2 cellular contexts compared by ENCODE assay signal in the genomic region with DNA sequence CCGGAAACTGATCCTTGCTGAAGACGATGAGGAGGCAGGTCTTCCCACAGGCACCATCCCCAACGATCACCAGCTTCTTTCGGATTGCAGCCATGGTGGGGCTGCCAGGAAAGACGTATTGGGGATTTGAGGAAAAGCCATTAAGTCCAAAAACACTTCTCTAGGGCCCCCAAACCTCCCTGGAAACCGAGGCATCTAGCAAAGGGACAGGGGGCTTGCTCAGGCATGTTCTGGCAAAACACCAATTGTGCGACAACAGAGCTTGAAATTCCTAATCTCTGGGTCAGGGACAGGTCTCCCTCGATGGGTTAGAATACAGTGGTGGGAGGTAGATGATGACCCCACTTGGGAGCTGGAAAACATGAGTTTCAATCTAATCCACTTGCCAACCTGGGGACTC.
TF ChIP-seq lines count a peak whose summit lies in the region.

No MANE protein-coding gene starts in this region.

TF ChIP-seq in SK-N-SH, 30 proteins besides CTCF, POLR2A, EP300 and RAD21:
- TF ChIP-seq FOXJ3 (CRISPR knock-in tag; IDR thresholded peaks at IDR 0.05) (no peak), FOSL2 (IDR thresholded peaks at IDR 0.05; ENCODE audit: borderline replicate concordance, low read depth) (no peak), TEAD4 (IDR thresholded peaks at IDR 0.05; ENCODE audit: borderline replicate concordance, insufficient read depth) (no peak), MEF2A (IDR thresholded peaks at IDR 0.05; ENCODE audit: borderline replicate concordance, low read depth) (no peak), GABPA (IDR thresholded peaks at IDR 0.05; ENCODE audit: low read depth) (no peak), NRF1 (IDR thresholded peaks at IDR 0.05; ENCODE audit: low read depth, low read length) (no peak), POLR2AphosphoS5 (IDR thresholded peaks at IDR 0.05; ENCODE audit: low read depth, low read length) (no peak), ELF1 (IDR thresholded peaks at IDR 0.05) (no peak), JUND (IDR thresholded peaks at IDR 0.05) (no peak)
- TF ChIP-seq, protein P1, sequence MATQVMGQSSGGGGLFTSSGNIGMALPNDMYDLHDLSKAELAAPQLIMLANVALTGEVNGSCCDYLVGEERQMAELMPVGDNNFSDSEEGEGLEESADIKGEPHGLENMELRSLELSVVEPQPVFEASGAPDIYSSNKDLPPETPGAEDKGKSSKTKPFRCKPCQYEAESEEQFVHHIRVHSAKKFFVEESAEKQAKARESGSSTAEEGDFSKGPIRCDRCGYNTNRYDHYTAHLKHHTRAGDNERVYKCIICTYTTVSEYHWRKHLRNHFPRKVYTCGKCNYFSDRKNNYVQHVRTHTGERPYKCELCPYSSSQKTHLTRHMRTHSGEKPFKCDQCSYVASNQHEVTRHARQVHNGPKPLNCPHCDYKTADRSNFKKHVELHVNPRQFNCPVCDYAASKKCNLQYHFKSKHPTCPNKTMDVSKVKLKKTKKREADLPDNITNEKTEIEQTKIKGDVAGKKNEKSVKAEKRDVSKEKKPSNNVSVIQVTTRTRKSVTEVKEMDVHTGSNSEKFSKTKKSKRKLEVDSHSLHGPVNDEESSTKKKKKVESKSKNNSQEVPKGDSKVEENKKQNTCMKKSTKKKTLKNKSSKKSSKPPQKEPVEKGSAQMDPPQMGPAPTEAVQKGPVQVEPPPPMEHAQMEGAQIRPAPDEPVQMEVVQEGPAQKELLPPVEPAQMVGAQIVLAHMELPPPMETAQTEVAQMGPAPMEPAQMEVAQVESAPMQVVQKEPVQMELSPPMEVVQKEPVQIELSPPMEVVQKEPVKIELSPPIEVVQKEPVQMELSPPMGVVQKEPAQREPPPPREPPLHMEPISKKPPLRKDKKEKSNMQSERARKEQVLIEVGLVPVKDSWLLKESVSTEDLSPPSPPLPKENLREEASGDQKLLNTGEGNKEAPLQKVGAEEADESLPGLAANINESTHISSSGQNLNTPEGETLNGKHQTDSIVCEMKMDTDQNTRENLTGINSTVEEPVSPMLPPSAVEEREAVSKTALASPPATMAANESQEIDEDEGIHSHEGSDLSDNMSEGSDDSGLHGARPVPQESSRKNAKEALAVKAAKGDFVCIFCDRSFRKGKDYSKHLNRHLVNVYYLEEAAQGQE (IDR thresholded peaks at IDR 0.05; ENCODE audit: low read depth, low read length) = no peak
- TF ChIP-seq, protein P2, sequence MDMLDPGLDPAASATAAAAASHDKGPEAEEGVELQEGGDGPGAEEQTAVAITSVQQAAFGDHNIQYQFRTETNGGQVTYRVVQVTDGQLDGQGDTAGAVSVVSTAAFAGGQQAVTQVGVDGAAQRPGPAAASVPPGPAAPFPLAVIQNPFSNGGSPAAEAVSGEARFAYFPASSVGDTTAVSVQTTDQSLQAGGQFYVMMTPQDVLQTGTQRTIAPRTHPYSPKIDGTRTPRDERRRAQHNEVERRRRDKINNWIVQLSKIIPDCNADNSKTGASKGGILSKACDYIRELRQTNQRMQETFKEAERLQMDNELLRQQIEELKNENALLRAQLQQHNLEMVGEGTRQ (IDR thresholded peaks at IDR 0.05; ENCODE audit: borderline replicate concordance, low read depth, low read length) = no peak

TF ChIP-seq in SK-N-SH treated with all-trans-retinoic acid at 6 μM for 48 hours, 23 proteins besides CTCF, POLR2A, EP300 and RAD21:
- TF ChIP-seq TOX (CRISPR knock-in tag; IDR thresholded peaks at IDR 0.05; ENCODE audit: borderline replicate concordance) (no peak), GLIS3 (CRISPR knock-in tag; IDR thresholded peaks at IDR 0.05) (no peak), ZFP3 (CRISPR knock-in tag; IDR thresholded peaks at IDR 0.05) (no peak), TCF4 (CRISPR knock-in tag; IDR thresholded peaks at IDR 0.05; ENCODE audit: borderline replicate concordance) (no peak), ISL1 (CRISPR knock-in tag; IDR thresholded peaks at IDR 0.05) (no peak), ZFP30 (CRISPR knock-in tag; IDR thresholded peaks at IDR 0.05) (no peak), ZNF70 (CRISPR knock-in tag; IDR thresholded peaks at IDR 0.05) (no peak), ESRRG (CRISPR knock-in tag; IDR thresholded peaks at IDR 0.05) (no peak), ZNF565 (CRISPR knock-in tag; conservative IDR thresholded peaks at IDR 0.05; ENCODE audit: low read depth) (no peak), PPARA (CRISPR knock-in tag; IDR thresholded peaks at IDR 0.05; ENCODE audit: borderline replicate concordance) (no peak), ZC3H10 (CRISPR knock-in tag; IDR thresholded peaks at IDR 0.05) (no peak), BACH2 (CRISPR knock-in tag; IDR thresholded peaks at IDR 0.05; ENCODE audit: borderline replicate concordance) (no peak)
- TF ChIP-seq, protein P3, sequence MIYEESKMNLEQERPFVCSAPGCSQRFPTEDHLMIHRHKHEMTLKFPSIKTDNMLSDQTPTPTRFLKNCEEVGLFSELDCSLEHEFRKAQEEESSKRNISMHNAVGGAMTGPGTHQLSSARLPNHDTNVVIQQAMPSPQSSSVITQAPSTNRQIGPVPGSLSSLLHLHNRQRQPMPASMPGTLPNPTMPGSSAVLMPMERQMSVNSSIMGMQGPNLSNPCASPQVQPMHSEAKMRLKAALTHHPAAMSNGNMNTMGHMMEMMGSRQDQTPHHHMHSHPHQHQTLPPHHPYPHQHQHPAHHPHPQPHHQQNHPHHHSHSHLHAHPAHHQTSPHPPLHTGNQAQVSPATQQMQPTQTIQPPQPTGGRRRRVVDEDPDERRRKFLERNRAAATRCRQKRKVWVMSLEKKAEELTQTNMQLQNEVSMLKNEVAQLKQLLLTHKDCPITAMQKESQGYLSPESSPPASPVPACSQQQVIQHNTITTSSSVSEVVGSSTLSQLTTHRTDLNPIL (CRISPR knock-in tag; IDR thresholded peaks at IDR 0.05; ENCODE audit: low read depth) = no peak
- TF ChIP-seq, protein P4, sequence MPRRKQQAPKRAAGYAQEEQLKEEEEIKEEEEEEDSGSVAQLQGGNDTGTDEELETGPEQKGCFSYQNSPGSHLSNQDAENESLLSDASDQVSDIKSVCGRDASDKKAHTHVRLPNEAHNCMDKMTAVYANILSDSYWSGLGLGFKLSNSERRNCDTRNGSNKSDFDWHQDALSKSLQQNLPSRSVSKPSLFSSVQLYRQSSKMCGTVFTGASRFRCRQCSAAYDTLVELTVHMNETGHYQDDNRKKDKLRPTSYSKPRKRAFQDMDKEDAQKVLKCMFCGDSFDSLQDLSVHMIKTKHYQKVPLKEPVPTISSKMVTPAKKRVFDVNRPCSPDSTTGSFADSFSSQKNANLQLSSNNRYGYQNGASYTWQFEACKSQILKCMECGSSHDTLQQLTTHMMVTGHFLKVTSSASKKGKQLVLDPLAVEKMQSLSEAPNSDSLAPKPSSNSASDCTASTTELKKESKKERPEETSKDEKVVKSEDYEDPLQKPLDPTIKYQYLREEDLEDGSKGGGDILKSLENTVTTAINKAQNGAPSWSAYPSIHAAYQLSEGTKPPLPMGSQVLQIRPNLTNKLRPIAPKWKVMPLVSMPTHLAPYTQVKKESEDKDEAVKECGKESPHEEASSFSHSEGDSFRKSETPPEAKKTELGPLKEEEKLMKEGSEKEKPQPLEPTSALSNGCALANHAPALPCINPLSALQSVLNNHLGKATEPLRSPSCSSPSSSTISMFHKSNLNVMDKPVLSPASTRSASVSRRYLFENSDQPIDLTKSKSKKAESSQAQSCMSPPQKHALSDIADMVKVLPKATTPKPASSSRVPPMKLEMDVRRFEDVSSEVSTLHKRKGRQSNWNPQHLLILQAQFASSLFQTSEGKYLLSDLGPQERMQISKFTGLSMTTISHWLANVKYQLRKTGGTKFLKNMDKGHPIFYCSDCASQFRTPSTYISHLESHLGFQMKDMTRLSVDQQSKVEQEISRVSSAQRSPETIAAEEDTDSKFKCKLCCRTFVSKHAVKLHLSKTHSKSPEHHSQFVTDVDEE (CRISPR knock-in tag; IDR thresholded peaks at IDR 0.05) = no peak
- TF ChIP-seq, protein P5, sequence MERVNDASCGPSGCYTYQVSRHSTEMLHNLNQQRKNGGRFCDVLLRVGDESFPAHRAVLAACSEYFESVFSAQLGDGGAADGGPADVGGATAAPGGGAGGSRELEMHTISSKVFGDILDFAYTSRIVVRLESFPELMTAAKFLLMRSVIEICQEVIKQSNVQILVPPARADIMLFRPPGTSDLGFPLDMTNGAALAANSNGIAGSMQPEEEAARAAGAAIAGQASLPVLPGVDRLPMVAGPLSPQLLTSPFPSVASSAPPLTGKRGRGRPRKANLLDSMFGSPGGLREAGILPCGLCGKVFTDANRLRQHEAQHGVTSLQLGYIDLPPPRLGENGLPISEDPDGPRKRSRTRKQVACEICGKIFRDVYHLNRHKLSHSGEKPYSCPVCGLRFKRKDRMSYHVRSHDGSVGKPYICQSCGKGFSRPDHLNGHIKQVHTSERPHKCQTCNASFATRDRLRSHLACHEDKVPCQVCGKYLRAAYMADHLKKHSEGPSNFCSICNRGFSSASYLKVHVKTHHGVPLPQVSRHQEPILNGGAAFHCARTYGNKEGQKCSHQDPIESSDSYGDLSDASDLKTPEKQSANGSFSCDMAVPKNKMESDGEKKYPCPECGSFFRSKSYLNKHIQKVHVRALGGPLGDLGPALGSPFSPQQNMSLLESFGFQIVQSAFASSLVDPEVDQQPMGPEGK (CRISPR knock-in tag; IDR thresholded peaks at IDR 0.05; ENCODE audit: borderline replicate concordance) = no peak
TF ChIP-seq in SK-N-SH treated with all-trans-retinoic acid at 6 μM for 48 hours: peak in this region for 0.
